Comparison of ENCODE assay signal across 9 cellular contexts in genomic region chr9:134475051-134475790, GRCh38.
DNase-seq lines count a peak whose midpoint lies in the region; ATAC-seq, FAIRE-seq and TF ChIP-seq lines count a peak whose summit lies in the region.
"Had no signal": no experiment of that assay in that cellular context is flagged by ENCODE, and none has a peak within 500 bp of the region (broad histone marks: within the 10 kb centered on the region; RNA-seq: fewer than 3 reads in every experiment).

No MANE protein-coding gene starts in this region.

- H3K4me1 Mint-ChIP-seq in nephron: peaks cover 25% of the 10 kb centered on the region

- peak; percentile 85 for DNase-seq in AG08396 (ENCODE audit: low spot score)
- peak; percentile 66 for DNase-seq in LHCN-M2 (ENCODE audit: low read depth)
- no peak for DNase-seq in NOMO-1 (lab: John Stamatoyannopoulos, UW; ENCODE audit: unreplicated experiment in 2 of 2)
- DNase-seq in C1 segment of cervical spinal cord (lab: John Stamatoyannopoulos, UW): no peak
- DNase-seq: NCI-H524 had no signal

- H3K4me3 Mint-ChIP-seq in nephron: no peak overlapping the region

- H3K36me3 Mint-ChIP-seq in nephron (ENCODE audit: low read depth): no peaks in the 10 kb centered on the region

- ATAC-seq in GM18511 (IDR thresholded peaks at IDR 0.05; ENCODE audit: unreplicated experiment): no peak
- ATAC-seq in HG03039 (IDR thresholded peaks at IDR 0.05; ENCODE audit: unreplicated experiment): no peak

- FAIRE-seq in endometrium (lab: Jason Lieb, UNC): peak; percentile 54

- H3K27me3 Mint-ChIP-seq in nephron (ENCODE audit: low read depth): peaks cover under 1% of the 10 kb centered on the region

- H3K9me3 Mint-ChIP-seq in nephron: no peaks in the 10 kb centered on the region

- peak overlapping the region; percentile 82 to 92 (median 83) for H3K27ac Mint-ChIP-seq in nephron

- no peak for TF ChIP-seq CTCF in nephron (IDR thresholded peaks at IDR 0.05; ENCODE audit: unreplicated experiment in 3 of 3)

Comparison
In these comparisons a context has a peak if more than half of its experiments do, and no peak if none do; other contexts are left out.
1. DNase-seq: peak in AG08396 (single experiment) and LHCN-M2 (single experiment); none in NOMO-1 (0 of 2) and C1 segment of cervical spinal cord (0 of 14).